In the genomic region with DNA sequence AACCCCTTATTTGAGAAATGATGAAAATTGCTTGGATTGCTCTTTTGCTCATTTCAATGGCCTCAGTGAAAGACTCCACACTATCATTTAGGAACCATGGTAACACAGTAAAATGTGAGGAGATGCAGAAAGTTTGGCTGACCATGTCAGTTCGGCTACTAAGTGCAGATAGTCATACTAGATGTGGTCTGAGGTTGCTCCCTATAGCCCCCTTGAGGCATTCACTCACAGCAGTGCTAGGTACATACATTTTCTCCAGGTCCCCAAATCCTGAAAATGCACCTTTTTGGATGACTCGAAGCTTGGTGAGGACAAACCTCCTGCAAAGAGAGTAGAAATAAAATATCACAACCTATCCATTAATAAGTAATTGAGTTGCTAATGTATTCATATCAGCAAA, we compare ENCODE assay signal across 33 cellular contexts.
"Had no signal": no experiment of that assay in that cellular context is flagged by ENCODE, and none has a peak within 500 bp of the region (broad histone marks: within the 10 kb centered on the region; RNA-seq: fewer than 3 reads in every experiment).

No MANE protein-coding gene starts in this region.

- ATAC-seq: activated CD8-positive, alpha-beta T cell treated with anti-CD3 and anti-CD28 coated beads for 36 hours; activated T-cell treated with anti-CD3 and anti-CD28 coated beads, Interleukin-2, amount 50 U/mL, for 72 hours; activated T-helper 17 cell treated with anti-CD3 and anti-CD28 coated beads, Interleukin-2, amount 50 U/mL, for 72 hours had no signal

- H3K36me3 Mint-ChIP-seq: activated naive CD8-positive, alpha-beta T cell treated with anti-CD3 and anti-CD28 coated beads for 36 hours had no signal

- H3K27me3 Mint-ChIP-seq: activated CD4-positive, alpha-beta T cell treated with anti-CD3 and anti-CD28 coated beads, Interleukin-2, amount 10 ng/mL, durations not matched to agents 24 days and 14 days; activated CD8-positive, alpha-beta T cell treated with anti-CD3 and anti-CD28 coated beads for 36 hours; activated naive CD8-positive, alpha-beta T cell treated with anti-CD3 and anti-CD28 coated beads for 36 hours; activated T-helper 17 cell treated with anti-CD3 and anti-CD28 coated beads, Interleukin-2, amount 50 U/mL, for 72 hours had no signal

- H3K4me3 Mint-ChIP-seq: activated CD4-positive, alpha-beta T cell treated with anti-CD3 and anti-CD28 coated beads, Interleukin-2, amount 10 ng/mL, durations not matched to agents 24 days and 14 days; activated CD8-positive, alpha-beta T cell treated with anti-CD3 and anti-CD28 coated beads for 36 hours; activated naive CD8-positive, alpha-beta T cell treated with anti-CD3 and anti-CD28 coated beads for 36 hours; activated T-cell treated with anti-CD3 and anti-CD28 coated beads, Interleukin-2, amount 50 U/mL, for 72 hours; activated T-helper 17 cell treated with anti-CD3 and anti-CD28 coated beads, Interleukin-2, amount 50 U/mL, for 72 hours had no signal

- H3K27me3 ChIP-seq: brain microvascular endothelial cell had no signal

- H3K36me3 ChIP-seq: brain microvascular endothelial cell had no signal

- DNase-seq: activated CD4-positive, alpha-beta T cell treated with anti-CD3 and anti-CD28 coated beads, Interleukin-2, amount 10 ng/mL, durations not matched to agents 24 days and 14 days; activated CD4-positive, alpha-beta T cell treated with anti-CD3 and anti-CD28 coated beads, Interleukin-2, amount 50 U/mL, for 4 hours; activated CD4-positive, CD25-positive, alpha-beta regulatory T cell; activated CD8-positive, alpha-beta T cell treated with anti-CD3 and anti-CD28 coated beads for 36 hours; activated effector memory CD4-positive, alpha-beta T cell treated with anti-CD3 and anti-CD28 coated beads, Interleukin-2, amount 50 U/mL, for 16 hours; activated naive CD4-positive, alpha-beta T cell; activated naive CD4-positive, alpha-beta T cell treated with anti-CD3 and anti-CD28 coated beads, Interleukin-2, amount 50 U/mL, for 16 hours; activated naive CD8-positive, alpha-beta T cell treated with anti-CD3 and anti-CD28 coated beads for 36 hours; activated T-cell treated with anti-CD3 and anti-CD28 coated beads, Interleukin-2, amount 50 U/mL, for 1 hour; activated T-cell treated with anti-CD3 and anti-CD28 coated beads, Interleukin-2, amount 50 U/mL, for 72 hours; amniotic stem cell; aorta; brain microvascular endothelial cell; central memory CD4-positive, alpha-beta T cell; NCI-H1048; NCI-H1105 treated with DMSO at 0.1 percent for 48 hours; NCI-H146; NCI-H187; NCI-H2029 treated with DMSO at 0.1 percent for 48 hours; NCI-H2107; NCI-H2171; NCI-H510A; NCI-H526; NCI-H748 treated with DMSO at 0.1 percent for 48 hours; NK-92 treated with Interleukin-12 subunit alpha and Interleukin-12 subunit beta, amount 100 ng/mL, for 24 hours; OCI-M1; Right ventricle myocardium superior; SW 1271; T-helper 1 cell; T-helper 2 cell; T-helper 9 cell had no signal

- H3K4me1 Mint-ChIP-seq: activated CD4-positive, alpha-beta T cell treated with anti-CD3 and anti-CD28 coated beads, Interleukin-2, amount 10 ng/mL, durations not matched to agents 24 days and 14 days; activated naive CD8-positive, alpha-beta T cell treated with anti-CD3 and anti-CD28 coated beads for 36 hours; activated T-helper 17 cell treated with anti-CD3 and anti-CD28 coated beads, Interleukin-2, amount 50 U/mL, for 72 hours had no signal

- H3K9me3 Mint-ChIP-seq: activated CD4-positive, alpha-beta T cell treated with anti-CD3 and anti-CD28 coated beads, Interleukin-2, amount 10 ng/mL, durations not matched to agents 24 days and 14 days; activated CD8-positive, alpha-beta T cell treated with anti-CD3 and anti-CD28 coated beads for 36 hours had no signal

- H3K27ac Mint-ChIP-seq: activated CD4-positive, alpha-beta T cell treated with anti-CD3 and anti-CD28 coated beads, Interleukin-2, amount 10 ng/mL, durations not matched to agents 24 days and 14 days; activated CD8-positive, alpha-beta T cell treated with anti-CD3 and anti-CD28 coated beads for 36 hours; activated naive CD8-positive, alpha-beta T cell treated with anti-CD3 and anti-CD28 coated beads for 36 hours; activated T-cell treated with anti-CD3 and anti-CD28 coated beads, Interleukin-2, amount 50 U/mL, for 72 hours; activated T-helper 17 cell treated with anti-CD3 and anti-CD28 coated beads, Interleukin-2, amount 50 U/mL, for 72 hours had no signal

- H3K27ac ChIP-seq: brain microvascular endothelial cell, VCaP had no signal
